25 cellular contexts compared by ENCODE assay signal in the genomic region with DNA sequence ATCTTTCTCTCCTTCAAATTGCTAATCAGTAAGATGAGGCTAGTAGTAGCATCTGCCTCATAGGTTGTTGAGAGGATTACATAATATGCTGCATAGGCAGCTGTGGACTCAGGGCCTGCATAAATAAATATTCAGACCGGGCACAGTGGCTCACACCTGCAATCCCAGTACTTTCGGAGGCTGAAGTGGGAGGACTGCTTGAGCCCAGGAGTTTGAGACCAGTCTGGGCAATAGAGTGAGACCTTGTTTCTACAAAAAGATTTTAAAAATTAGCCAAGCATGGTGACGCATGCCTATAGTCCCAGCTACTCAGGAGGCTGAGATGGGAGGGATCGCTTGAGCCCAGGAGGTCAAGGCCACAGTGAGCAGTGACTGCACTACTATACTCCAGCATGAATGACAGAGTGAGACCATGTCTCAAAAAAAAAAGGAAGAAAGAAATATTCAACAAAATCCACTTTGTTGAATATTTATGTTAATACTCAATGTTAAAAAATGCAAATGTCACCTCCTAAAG.
"Had no signal": no experiment of that assay in that cellular context is flagged by ENCODE, and none has a peak within 500 bp of the region (broad histone marks: within the 10 kb centered on the region; RNA-seq: fewer than 3 reads in every experiment).

No MANE protein-coding gene starts in this region.

- H3K4me1 Mint-ChIP-seq: activated naive CD8-positive, alpha-beta T cell treated with anti-CD3 and anti-CD28 coated beads, Interleukin-2, amount 50 U/mL, for 24 hours had no signal

- H3K9me3 Mint-ChIP-seq: activated CD4-positive, alpha-beta T cell treated with anti-CD3 and anti-CD28 coated beads, Interleukin-2, amount 10 ng/mL, durations not matched to agents 24 days and 14 days; activated CD8-positive, alpha-beta T cell treated with anti-CD3 and anti-CD28 coated beads for 36 hours; activated naive CD4-positive, alpha-beta T cell treated with anti-CD3 and anti-CD28 coated beads, Interleukin-2, amount 10 ng/mL, durations not matched to agents 7 days and 5 days; activated naive CD8-positive, alpha-beta T cell treated with anti-CD3 and anti-CD28 coated beads, Interleukin-2, amount 50 U/mL, for 24 hours; activated T-cell treated with anti-CD3 and anti-CD28 coated beads, Interleukin-2, amount 50 U/mL, for 4 hours; activated T-helper 1 cell treated with anti-CD3 and anti-CD28 coated beads, Interleukin-12 subunit alpha, Interleukin-12 subunit beta, Interleukin-2, Interleukin-4 antibody, amounts not matched to agents 30 ng/mL and 10 ng/mL and 1 ng/mL, durations not matched to agents 14 hours and 24 hours and 36 hours had no signal

- DNase-seq: activated CD4-positive, alpha-beta T cell treated with anti-CD3 and anti-CD28 coated beads, Interleukin-2, amount 10 ng/mL, durations not matched to agents 24 days and 14 days; activated CD4-positive, alpha-beta T cell treated with anti-CD3 and anti-CD28 coated beads, Interleukin-2, amount 50 U/mL, for 4 hours; activated CD8-positive, alpha-beta T cell treated with anti-CD3 and anti-CD28 coated beads for 36 hours; activated naive CD4-positive, alpha-beta T cell treated with anti-CD3 and anti-CD28 coated beads, Interleukin-2, amount 10 ng/mL, durations not matched to agents 7 days and 5 days; activated naive CD8-positive, alpha-beta T cell treated with anti-CD3 and anti-CD28 coated beads, Interleukin-2, amount 50 U/mL, for 24 hours; activated T-cell treated with anti-CD3 and anti-CD28 coated beads, Interleukin-2, amount 50 U/mL, for 4 hours; amniotic stem cell; aorta; brain microvascular endothelial cell; central memory CD4-positive, alpha-beta T cell; MM.1S; NCI-H1092; NCI-H1417 treated with DMSO at 0.1 percent for 48 hours; NCI-H187 treated with DMSO at 0.1 percent for 48 hours; NCI-H446; NCI-H774; PC-3; Peyer's patch; RPMI8226; SJCRH30; T1000 had no signal

- H3K27me3 Mint-ChIP-seq: activated CD8-positive, alpha-beta T cell treated with anti-CD3 and anti-CD28 coated beads for 36 hours; activated naive CD8-positive, alpha-beta T cell had no signal

- H3K4me3 Mint-ChIP-seq: activated CD4-positive, alpha-beta T cell treated with anti-CD3 and anti-CD28 coated beads, Interleukin-2, amount 10 ng/mL, durations not matched to agents 24 days and 14 days; activated CD8-positive, alpha-beta T cell treated with anti-CD3 and anti-CD28 coated beads for 36 hours; activated naive CD4-positive, alpha-beta T cell treated with anti-CD3 and anti-CD28 coated beads, Interleukin-2, amount 10 ng/mL, durations not matched to agents 7 days and 5 days; activated naive CD8-positive, alpha-beta T cell; activated naive CD8-positive, alpha-beta T cell treated with anti-CD3 and anti-CD28 coated beads, Interleukin-2, amount 50 U/mL, for 24 hours; activated T-cell treated with anti-CD3 and anti-CD28 coated beads, Interleukin-2, amount 50 U/mL, for 4 hours; activated T-helper 1 cell treated with anti-CD3 and anti-CD28 coated beads, Interleukin-12 subunit alpha, Interleukin-12 subunit beta, Interleukin-2, Interleukin-4 antibody, amounts not matched to agents 30 ng/mL and 10 ng/mL and 1 ng/mL, durations not matched to agents 14 hours and 24 hours and 36 hours had no signal

- H3K27ac ChIP-seq: brain microvascular endothelial cell, KMS-11, Peyer's patch, SJCRH30, SK-N-MC had no signal

- H3K36me3 ChIP-seq: brain microvascular endothelial cell, Peyer's patch, SJCRH30 had no signal

- H3K9me3 ChIP-seq: Peyer's patch, SJCRH30 had no signal

- H3K27ac Mint-ChIP-seq: activated CD4-positive, alpha-beta T cell treated with anti-CD3 and anti-CD28 coated beads, Interleukin-2, amount 10 ng/mL, durations not matched to agents 24 days and 14 days; activated CD8-positive, alpha-beta T cell treated with anti-CD3 and anti-CD28 coated beads for 36 hours; activated naive CD4-positive, alpha-beta T cell treated with anti-CD3 and anti-CD28 coated beads, Interleukin-2, amount 10 ng/mL, durations not matched to agents 7 days and 5 days; activated naive CD8-positive, alpha-beta T cell; activated naive CD8-positive, alpha-beta T cell treated with anti-CD3 and anti-CD28 coated beads, Interleukin-2, amount 50 U/mL, for 24 hours; activated T-helper 1 cell treated with anti-CD3 and anti-CD28 coated beads, Interleukin-12 subunit alpha, Interleukin-12 subunit beta, Interleukin-2, Interleukin-4 antibody, amounts not matched to agents 30 ng/mL and 10 ng/mL and 1 ng/mL, durations not matched to agents 14 hours and 24 hours and 36 hours had no signal

- H3K36me3 Mint-ChIP-seq: activated naive CD4-positive, alpha-beta T cell treated with anti-CD3 and anti-CD28 coated beads, Interleukin-2, amount 10 ng/mL, durations not matched to agents 7 days and 5 days; activated naive CD8-positive, alpha-beta T cell had no signal

- H3K27me3 ChIP-seq: brain microvascular endothelial cell, Peyer's patch, SJCRH30 had no signal

- H3K4me1 ChIP-seq: Peyer's patch, SJCRH30 had no signal

- H3K4me3 ChIP-seq: Peyer's patch, SJCRH30, SK-N-MC had no signal
